19 cellular contexts compared by ENCODE assay signal in the genomic region with DNA sequence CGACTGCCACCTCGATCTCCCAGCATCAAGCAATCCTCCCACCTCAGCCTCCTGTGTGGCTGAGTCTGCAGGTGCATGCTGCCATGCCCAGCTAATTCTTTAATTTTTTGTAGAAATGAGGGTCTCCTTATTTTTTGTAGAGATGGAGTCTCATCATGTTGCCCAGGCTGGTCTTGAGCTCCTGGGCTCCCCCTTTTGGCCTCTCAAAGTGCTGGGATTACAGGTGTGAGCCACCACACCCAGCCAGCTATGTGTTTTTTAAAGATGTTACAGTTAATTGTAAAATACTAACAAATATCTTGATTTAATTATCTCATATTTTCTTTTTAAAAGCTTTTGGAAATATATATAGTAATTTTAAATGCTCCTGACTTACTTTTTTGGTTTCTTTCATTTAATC.
A peak's percentile ranks its signal among the peaks of the same experiment; 100 is the strongest.
DNase-seq lines count a peak whose midpoint lies in the region; ATAC-seq, FAIRE-seq and TF ChIP-seq lines count a peak whose summit lies in the region.
"Had no signal": no experiment of that assay in that cellular context is flagged by ENCODE, and none has a peak within 500 bp of the region (broad histone marks: within the 10 kb centered on the region; RNA-seq: fewer than 3 reads in every experiment).

No MANE protein-coding gene starts in this region.

- peak overlapping the region in 1 of 2 experiments; percentile 29 for H3K18ac ChIP-seq in mesenchymal stem cell (ENCODE audit: low read depth in 1 of 2, low read length in 2 of 2)

- H2BK120ac ChIP-seq in mesenchymal stem cell (ENCODE audit: low read depth, low read length), result no peak overlapping the region

- TF ChIP-seq CTCF in HepG2 (CRISPR knock-in tag; IDR thresholded peaks at IDR 0.05), result 0 out of 2 replicates have a peak, but pooled peaks have one; percentile 23
- peak in 2 of 4 donors; percentile 8 to 25 for TF ChIP-seq CTCF in right lobe of liver (IDR thresholded peaks at IDR 0.05)
- no peak for TF ChIP-seq CTCF in RWPE2 (IDR thresholded peaks at IDR 0.05; ENCODE audit: poor library complexity, severe bottlenecking)
- TF ChIP-seq CTCF in esophagus squamous epithelium (IDR thresholded peaks at IDR 0.05), result no peak

- H3K4me1 ChIP-seq in HepG2 (ENCODE audit: insufficient read depth, low read length) (no peaks in the 10 kb centered on the region), right lobe of liver (no peaks in the 10 kb centered on the region), RWPE2 (ENCODE audit: insufficient read depth, poor library complexity, severe bottlenecking) (peaks cover 25% of the 10 kb centered on the region), esophagus squamous epithelium (peaks cover 0 to 40% (median 4%) of the 10 kb centered on the region in 3 donors), mesenchymal stem cell (ENCODE audit: control insufficient read depth, insufficient read depth, low read depth, low read length) (no peaks in the 10 kb centered on the region)
- H3K4me1 ChIP-seq: body of pancreas had no signal

- in situ Hi-C loops in HepG2 (cut with HindIII; ENCODE audit: extremely low pct_ligation_motif_present, low pct_unique_long_range_greater_than_20kb), result loop anchor here (25.0 kb wide), 1 partner anchor 108 kb away; no protein-coding TSS in a partner anchor

- H2BK5ac ChIP-seq in mesenchymal stem cell (ENCODE audit: low read depth, low read length, poor library complexity, severe bottlenecking), result no peak overlapping the region

- ATAC-seq in HepG2 (no peak), right lobe of liver (no peak), RWPE2 (ENCODE audit: low read depth) (no peak)
- ATAC-seq: body of pancreas; left colon; natural killer cell treated with Interleukin-12 subunit alpha and Interleukin-12 subunit beta and Interleukin-15 and Interleukin-18, amount 100 ng/mL, for 72 hours had no signal

- CTCF ChIA-PET in HepG2 (lab: Yijun Ruan, JAX; ENCODE audit: low intra/inter-chr PET ratio, low total read pairs), result interaction anchor here (4.8 kb wide), 1 partner anchor 236 kb away, joined by 48 read pairs; no protein-coding TSS in a partner anchor

- H3K9me3 ChIP-seq in HepG2 (ENCODE audit: low read length) (no peaks in the 10 kb centered on the region), right lobe of liver (no peaks in the 10 kb centered on the region), RWPE2 (ENCODE audit: severe bottlenecking) (no peaks in the 10 kb centered on the region), esophagus squamous epithelium (no peaks in the 10 kb centered on the region), mesenchymal stem cell (ENCODE audit: control insufficient read depth, low read length) (no peaks in the 10 kb centered on the region)
- H3K9me3 ChIP-seq: body of pancreas, vagina had no signal

- H3K27me3 ChIP-seq in HepG2 (ENCODE audit: control insufficient read depth in 1 of 2, insufficient read depth in 2 of 2, low read length in 2 of 2), result no peaks in the 10 kb centered on the region
- H3K27me3 ChIP-seq in right lobe of liver, result no peaks in the 10 kb centered on the region
- no peaks in the 10 kb centered on the region for H3K27me3 ChIP-seq in RWPE2 (ENCODE audit: insufficient read depth, poor library complexity, severe bottlenecking)
- no peaks in the 10 kb centered on the region for H3K27me3 ChIP-seq in esophagus squamous epithelium
- no peaks in the 10 kb centered on the region for H3K27me3 ChIP-seq in mesenchymal stem cell (ENCODE audit: control insufficient read depth in 1 of 2, insufficient read depth in 1 of 2, low read length in 2 of 2)
- H3K27me3 ChIP-seq: body of pancreas, vagina had no signal

- no peak overlapping the region for H3K23ac ChIP-seq in mesenchymal stem cell (ENCODE audit: low read length in 2 of 2)

- intact Hi-C loops in HepG2 (cut with micrococcal nuclease; ENCODE audit: unreplicated experiment) (loop anchor here (10.0 kb wide), 1 partner anchor 120 kb away; no protein-coding TSS in a partner anchor), right lobe of liver (cut with DNase I) (no loop called here), esophagus squamous epithelium (cut with DNase I) (no loop called here)

- no peak overlapping the region for H2AK5ac ChIP-seq in mesenchymal stem cell (ENCODE audit: low read length, severe bottlenecking)

- H3K79me1 ChIP-seq in mesenchymal stem cell (replicated peaks; ENCODE audit: low read length, poor library complexity, severe bottlenecking), result peaks cover 1% of the 10 kb centered on the region

- H3K36me3 ChIP-seq in HepG2 (replicated peaks in 1 of 2; ENCODE audit: control insufficient read depth in 1 of 2, insufficient read depth in 2 of 2, low read length in 2 of 2) (no peaks in the 10 kb centered on the region), right lobe of liver (no peaks in the 10 kb centered on the region), RWPE2 (ENCODE audit: low read depth) (no peaks in the 10 kb centered on the region), esophagus squamous epithelium (no peaks in the 10 kb centered on the region), mesenchymal stem cell (ENCODE audit: control insufficient read depth in 1 of 2, insufficient read depth in 2 of 2, low read depth in 1 of 2, low read length in 2 of 2) (no peaks in the 10 kb centered on the region)
- H3K36me3 ChIP-seq: vagina had no signal

- no peaks in the 10 kb centered on the region for H4K20me1 ChIP-seq in HepG2 (ENCODE audit: insufficient read depth, low read length)

- no peak overlapping the region for H3K4me3 ChIP-seq in HepG2 (replicated peaks in 1 of 3; ENCODE audit: insufficient read depth in 1 of 3, low read depth in 2 of 3, low read length in 3 of 3)
- no peak overlapping the region for H3K4me3 ChIP-seq in right lobe of liver
- no peak overlapping the region for H3K4me3 ChIP-seq in RWPE2 (ENCODE audit: severe bottlenecking)
- no peak overlapping the region for H3K4me3 ChIP-seq in esophagus squamous epithelium
- no peak overlapping the region for H3K4me3 ChIP-seq in mesenchymal stem cell (ENCODE audit: insufficient read depth in 1 of 2, low read depth in 1 of 2, low read length in 2 of 2)
- H3K4me3 ChIP-seq: body of pancreas, vagina had no signal

- no peak overlapping the region for H4K91ac ChIP-seq in mesenchymal stem cell (ENCODE audit: low read length)

- no peak overlapping the region for H4K8ac ChIP-seq in mesenchymal stem cell (ENCODE audit: low read length)

- H3K14ac ChIP-seq in mesenchymal stem cell (ENCODE audit: low read length in 2 of 2), result no peak overlapping the region

- H3K9ac ChIP-seq in HepG2 (ENCODE audit: insufficient read depth, low read depth, low read length) (no peak overlapping the region), mesenchymal stem cell (ENCODE audit: low read length) (no peak overlapping the region)

- no peaks in the 10 kb centered on the region for H3K79me2 ChIP-seq in HepG2 (ENCODE audit: insufficient read depth, low read length)

- TF ChIP-seq RAD21 in HepG2 (CRISPR knock-in tag; IDR thresholded peaks at IDR 0.05), result no peak

- no peak overlapping the region for H2BK15ac ChIP-seq in mesenchymal stem cell (ENCODE audit: low read depth, poor library complexity, severe bottlenecking)

- H3K4me2 ChIP-seq in HepG2 (ENCODE audit: low read depth, low read length), result no peak overlapping the region
- H3K4me2 ChIP-seq in mesenchymal stem cell (ENCODE audit: low read length, poor library complexity, severe bottlenecking), result no peak overlapping the region

- no peak overlapping the region for H3K27ac ChIP-seq in HepG2 (ENCODE audit: extremely low read length, insufficient read depth, low read length)
- H3K27ac ChIP-seq in right lobe of liver, result no peak overlapping the region
- H3K27ac ChIP-seq in RWPE2 (ENCODE audit: poor library complexity, severe bottlenecking), result peak overlapping the region; percentile 86
- H3K27ac ChIP-seq in esophagus squamous epithelium, result peak overlapping the region in 3 of 4 donors; percentile 77 to 81 (median 77)
- H3K27ac ChIP-seq in mesenchymal stem cell (ENCODE audit: low read length, poor library complexity, severe bottlenecking), result no peak overlapping the region
- H3K27ac ChIP-seq: body of pancreas, vagina had no signal

- no TSS peak for BruUV-seq in HepG2 (replicated peaks; lab: Mats Ljungman, UMichigan)

- no peak overlapping the region for H3K4ac ChIP-seq in mesenchymal stem cell (ENCODE audit: low read depth in 1 of 2, low read length in 2 of 2)

- H2AFZ ChIP-seq in HepG2 (ENCODE audit: low read length) (no peak overlapping the region), mesenchymal stem cell (ENCODE audit: low read depth, low read length) (no peak overlapping the region)

- H2BK12ac ChIP-seq in mesenchymal stem cell (ENCODE audit: low read length in 2 of 2), result no peak overlapping the region

- no peak for FAIRE-seq in HepG2 (lab: Jason Lieb, UNC)

- TF ChIP-seq POLR2A in HepG2 (IDR thresholded peaks at IDR 0.05; ENCODE audit: insufficient read depth in 1 of 2, low read depth in 2 of 2, low read length in 2 of 2) (no peak), right lobe of liver (IDR thresholded peaks at IDR 0.05) (no peak), esophagus squamous epithelium (IDR thresholded peaks at IDR 0.05) (no peak)

- 92% methylated on average over 2 of the region's 2 CpGs for WGBS in HepG2 (ENCODE audit: low lambda C conversion rate)
- 100% methylated on average over 2 of the region's 2 CpGs for WGBS in right lobe of liver (ENCODE audit: insufficient coverage, low coverage, low lambda C conversion rate, missing lambda C conversion rate)
- WGBS in esophagus squamous epithelium, 2 donors, result 90 to 92% methylated on average over 2 of the region's 2 CpGs
- WGBS in mesenchymal stem cell, result no CpG with 5 or more reads among the region's 2 CpGs

- no peak for DNase-seq in HepG2 (ENCODE audit: low spot score)
- no peak for DNase-seq in right lobe of liver
- no peak for DNase-seq in RWPE2 (ENCODE audit: low spot score)
- no peak for DNase-seq in esophagus squamous epithelium (lab: John Stamatoyannopoulos, UW)
- no peak for DNase-seq in activated CD8-positive, alpha-beta memory T cell treated with anti-CD3 and anti-CD28 coated beads, Interleukin-2, amount 50 U/mL, for 4 hours
- DNase-seq in nucleus accumbens (lab: John Stamatoyannopoulos, UW), result no peak
- no peak for DNase-seq in mesenchymal stem cell
- DNase-seq in NCI-H2171 treated with DMSO at 0.1 percent for 48 hours (lab: John Stamatoyannopoulos, UW), result no peak
- DNase-seq: activated CD4-positive, CD25-positive, alpha-beta regulatory T cell treated with anti-CD3 and anti-CD28 coated beads, Interleukin-2, amount 50 U/mL, for 72 hours; activated CD8-positive, alpha-beta memory T cell treated with anti-CD3 and anti-CD28 coated beads for 24 hours; body of pancreas; CD4-positive, alpha-beta T cell; left colon; NCI-H1105 treated with DMSO at 0.1 percent for 48 hours; NCI-H2171; NCI-H82; stimulated activated CD4-positive, alpha-beta T cell treated with anti-CD3 and anti-CD28 coated beads, Interleukin-4, amount 100 ng/mL, for 24 hours had no signal

- POLR2A ChIA-PET in HepG2 (lab: Yijun Ruan, JAX), result no interaction called here

- TF ChIP-seq EP300 in HepG2 (IDR thresholded peaks at IDR 0.05; ENCODE audit: low read depth in 2 of 2, low read length in 2 of 2) (no peak), HepG2 (CRISPR knock-in tag; IDR thresholded peaks at IDR 0.05; ENCODE audit: borderline replicate concordance) (no peak)

TF ChIP-seq in HepG2, 621 proteins besides CTCF, POLR2A, EP300 and RAD21 (continues in another document):
- no peak for TF ChIP-seq TEAD3 (CRISPR knock-in tag; optimal IDR thresholded peaks at IDR 0.05; ENCODE audit: borderline replicate concordance)
- no peak for TF ChIP-seq SMAD9 (CRISPR knock-in tag; IDR thresholded peaks at IDR 0.05)
- no peak for TF ChIP-seq ZNF629 (CRISPR knock-in tag; conservative IDR thresholded peaks at IDR 0.05)
- TF ChIP-seq GTF3A (CRISPR knock-in tag; conservative IDR thresholded peaks at IDR 0.05), result no peak

Comparison
In these comparisons a context has a peak if more than half of its experiments do, and no peak if none do; other contexts are left out.
1. H3K27ac ChIP-seq: peak in RWPE2 (single experiment) and esophagus squamous epithelium (3 of 4); none in HepG2 (single experiment), right lobe of liver (0 of 3) and mesenchymal stem cell (single experiment).